In the genomic region with DNA sequence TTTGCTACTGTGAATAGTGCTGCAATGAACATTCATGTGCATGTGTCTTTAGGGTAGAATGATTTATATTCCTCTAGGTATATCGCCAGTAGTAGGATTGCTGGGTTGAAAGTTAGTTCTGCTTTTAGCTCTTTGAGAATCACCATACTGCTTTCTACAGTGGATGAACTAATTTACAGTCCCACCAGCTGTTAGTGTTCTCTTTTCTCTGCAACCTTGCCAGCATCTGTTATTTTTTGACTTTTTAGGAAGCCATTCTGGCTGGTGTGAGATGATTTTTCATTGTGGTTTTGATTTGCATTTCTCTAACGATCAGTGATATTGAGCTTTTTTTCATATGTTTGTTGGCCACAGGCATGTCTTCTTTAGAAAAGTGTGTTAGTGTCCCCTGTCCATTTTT, we compare ENCODE assay signal across 14 cellular contexts. TPM values are rescaled to one million over a fixed set of nuclear protein-coding genes. Genes with fewer than 3 reads are reported as not detected.
DNase-seq lines count a peak whose midpoint lies in the region; ATAC-seq lines count a peak whose summit lies in the region.
"Had no signal": no experiment of that assay in that cellular context is flagged by ENCODE, and none has a peak within 500 bp of the region (broad histone marks: within the 10 kb centered on the region; RNA-seq: fewer than 3 reads in every experiment).

No MANE protein-coding gene starts in this region.

- DNase-seq in globus pallidus (ENCODE audit: low spot score) (no peak), SIG-M5 (lab: John Stamatoyannopoulos, UW) (no peak), mucosa of gallbladder (ENCODE audit: low spot score) (no peak), inferior parietal cortex (ENCODE audit: extremely low spot score) (no peak)
- DNase-seq: activated T-cell treated with anti-CD3 and anti-CD28 coated beads, Interleukin-2, amount 50 U/mL, for 1 hour; H7; KBM-7; NCI-H2171 treated with DMSO at 0.1 percent for 48 hours; RPMI8226 had no signal

- peak; percentile 38 for ATAC-seq in GM18499 (IDR thresholded peaks at IDR 0.05; ENCODE audit: insufficient read depth, unreplicated experiment)
- ATAC-seq in GM19455 (IDR thresholded peaks at IDR 0.05; ENCODE audit: unreplicated experiment) = peak; percentile 44
- ATAC-seq in HG02884 (IDR thresholded peaks at IDR 0.05; ENCODE audit: unreplicated experiment) = peak; percentile 40
- peak; percentile 38 for ATAC-seq in HG03521 (IDR thresholded peaks at IDR 0.05; ENCODE audit: unreplicated experiment)

RNA-seq across cellular contexts. Expression of gene PLG, which starts 40.0 kb away (rescaled TPM):
- total RNA-seq in mucosa of gallbladder = 3.9 TPM
- total RNA-seq: endothelial cell of umbilical vein, H7 had no signal
